In the genomic region with DNA sequence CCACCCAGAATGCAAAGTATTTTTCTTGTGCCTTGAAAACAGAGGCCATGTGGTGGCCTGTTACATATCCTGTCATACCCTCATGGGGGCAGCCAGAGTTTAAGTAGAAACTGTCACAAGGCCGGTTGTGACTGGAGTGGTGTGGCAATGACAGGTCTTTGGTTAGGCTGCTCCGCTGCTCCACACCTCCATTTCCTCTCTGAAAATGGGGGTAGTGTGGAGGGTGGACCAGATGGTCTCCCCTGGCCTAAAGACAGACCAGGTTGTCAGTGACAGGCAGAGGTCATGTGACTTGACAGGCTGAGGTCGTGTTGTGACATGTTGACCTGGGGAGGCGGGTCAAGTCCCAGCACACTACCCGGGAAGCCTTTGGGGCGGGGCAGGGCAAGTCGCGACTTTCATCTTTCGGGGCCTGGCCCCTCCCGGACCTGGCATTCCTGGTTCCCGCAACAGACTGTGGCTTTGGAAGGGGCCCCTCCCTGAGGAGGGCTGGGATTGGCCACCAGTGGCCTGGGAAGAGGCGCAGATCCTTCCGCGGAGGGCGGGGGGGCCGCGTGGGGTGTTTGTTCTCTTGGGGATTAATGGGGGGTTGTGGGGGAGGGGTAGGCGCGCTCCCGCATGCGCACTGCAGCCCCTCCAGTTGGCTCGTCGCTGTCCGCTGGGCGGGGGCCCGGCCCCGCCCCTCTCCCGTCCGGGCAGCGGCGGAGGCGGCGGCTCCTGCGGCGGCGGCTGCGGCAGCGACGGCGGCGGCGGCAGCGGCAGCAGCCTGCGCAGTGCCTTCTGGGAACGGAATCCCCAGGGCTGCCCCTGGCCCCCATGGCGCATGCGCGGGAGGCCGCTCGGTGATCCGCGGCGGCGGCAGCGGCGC, we compare ENCODE assay signal across 8 cellular contexts. TPM values are rescaled to one million over a fixed set of nuclear protein-coding genes. Genes with fewer than 3 reads are reported as not detected.
DNase-seq lines count a peak whose midpoint lies in the region; ATAC-seq and TF ChIP-seq lines count a peak whose summit lies in the region.

A gene with protein sequence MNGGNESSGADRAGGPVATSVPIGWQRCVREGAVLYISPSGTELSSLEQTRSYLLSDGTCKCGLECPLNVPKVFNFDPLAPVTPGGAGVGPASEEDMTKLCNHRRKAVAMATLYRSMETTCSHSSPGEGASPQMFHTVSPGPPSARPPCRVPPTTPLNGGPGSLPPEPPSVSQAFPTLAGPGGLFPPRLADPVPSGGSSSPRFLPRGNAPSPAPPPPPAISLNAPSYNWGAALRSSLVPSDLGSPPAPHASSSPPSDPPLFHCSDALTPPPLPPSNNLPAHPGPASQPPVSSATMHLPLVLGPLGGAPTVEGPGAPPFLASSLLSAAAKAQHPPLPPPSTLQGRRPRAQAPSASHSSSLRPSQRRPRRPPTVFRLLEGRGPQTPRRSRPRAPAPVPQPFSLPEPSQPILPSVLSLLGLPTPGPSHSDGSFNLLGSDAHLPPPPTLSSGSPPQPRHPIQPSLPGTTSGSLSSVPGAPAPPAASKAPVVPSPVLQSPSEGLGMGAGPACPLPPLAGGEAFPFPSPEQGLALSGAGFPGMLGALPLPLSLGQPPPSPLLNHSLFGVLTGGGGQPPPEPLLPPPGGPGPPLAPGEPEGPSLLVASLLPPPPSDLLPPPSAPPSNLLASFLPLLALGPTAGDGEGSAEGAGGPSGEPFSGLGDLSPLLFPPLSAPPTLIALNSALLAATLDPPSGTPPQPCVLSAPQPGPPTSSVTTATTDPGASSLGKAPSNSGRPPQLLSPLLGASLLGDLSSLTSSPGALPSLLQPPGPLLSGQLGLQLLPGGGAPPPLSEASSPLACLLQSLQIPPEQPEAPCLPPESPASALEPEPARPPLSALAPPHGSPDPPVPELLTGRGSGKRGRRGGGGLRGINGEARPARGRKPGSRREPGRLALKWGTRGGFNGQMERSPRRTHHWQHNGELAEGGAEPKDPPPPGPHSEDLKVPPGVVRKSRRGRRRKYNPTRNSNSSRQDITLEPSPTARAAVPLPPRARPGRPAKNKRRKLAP (plus strand): TSS at position 806 of the 868 bp plus-strand sequence. CDS start 1,480 bp downstream, outside the sequence.

- H3K4me1 Mint-ChIP-seq in glutamatergic neuron (ENCODE audit: low read depth, unreplicated experiment): peaks cover 32% of the 10 kb centered on the region

- no peak for TF ChIP-seq CTCF in GM10248 (IDR thresholded peaks at IDR 0.05; ENCODE audit: control extremely low read depth, extremely low read depth, low read depth, missing control alignments)
- TF ChIP-seq CTCF in NB4 (IDR thresholded peaks at IDR 0.05; ENCODE audit: low read depth, low read length): no peak
- no peak for TF ChIP-seq CTCF in glutamatergic neuron (IDR thresholded peaks at IDR 0.05; ENCODE audit: partially characterized antibody, unreplicated experiment)
- peak in 1 of 3 donors; percentile 10 for TF ChIP-seq CTCF in ovary (IDR thresholded peaks at IDR 0.05)
- TF ChIP-seq CTCF in thyroid gland (IDR thresholded peaks at IDR 0.05): no peak

- H3K27me3 ChIP-seq in ovary (no peaks in the 10 kb centered on the region), thyroid gland (no peaks in the 10 kb centered on the region)

- POLR2A ChIA-PET in GM10248 (lab: Yijun Ruan, JAX): no interaction called here

- intact Hi-C loops in ovary (cut with DNase I): loop anchor here in 1 of 4 donors (5.0 kb wide), 1 partner anchor 90 kb away; a partner anchor contains a TSS
- intact Hi-C loops in thyroid gland (cut with DNase I): no loop called here

- TF ChIP-seq EP300 in ovary (IDR thresholded peaks at IDR 0.05): no peak

- DNase-seq in GM10248 (ENCODE audit: extremely low spot score) (peak; percentile 98), NB4 (ENCODE audit: low read depth) (peak; percentile 92), SKM-1 (lab: John Stamatoyannopoulos, UW; ENCODE audit: unreplicated experiment) (peak; percentile 24), glutamatergic neuron (peak; percentile 95), ovary (peak; percentile 97 to 98 (median 98)), thyroid gland (peak; percentile 92 to 95)
- peak; percentile 93 to 96 for DNase-seq in activated naive CD4-positive, alpha-beta T cell treated with anti-CD3 and anti-CD28 coated beads, Interleukin-2, amount 50 U/mL, for 72 hours (ENCODE audit: low spot score in 2 of 2)

- H3K4me1 ChIP-seq in ovary (ENCODE audit: insufficient read depth) (peaks cover 16% of the 10 kb centered on the region), thyroid gland (peaks cover 46 to 60% of the 10 kb centered on the region in 2 donors)

- H3K27ac ChIP-seq in ovary: peak within 1 kb of the TSS; percentile 96 to 98
- peak within 1 kb of the TSS; percentile 98 to 100 (median 99) for H3K27ac ChIP-seq in thyroid gland

- ATAC-seq in HG02571 (IDR thresholded peaks at IDR 0.05; ENCODE audit: unreplicated experiment): peak; percentile 44
- peak; percentile 59 to 64 for ATAC-seq in activated naive CD4-positive, alpha-beta T cell treated with anti-CD3 and anti-CD28 coated beads, Interleukin-2, amount 50 U/mL, for 72 hours

- WGBS in ovary, 3 donors: 1 to 3% (median 2%) methylated on average over 44 to 56 of the region's 56 CpGs
- WGBS in thyroid gland, 2 donors: 4 to 5% methylated on average over 9 to 12 of the region's 56 CpGs

- CTCF ChIA-PET in GM10248 (lab: Yijun Ruan, JAX): interaction anchor here (1.2 to 2.0 kb wide), 2 partner anchors 10 to 16 kb away, joined by 3 to 10 read pairs; no protein-coding TSS in a partner anchor

- H3K36me3 ChIP-seq in ovary (no peaks in the 10 kb centered on the region), thyroid gland (peaks cover 17 to 22% of the 10 kb centered on the region in 2 donors)

- TF ChIP-seq POLR2A in NB4 (IDR thresholded peaks at IDR 0.05; ENCODE audit: extremely low read depth, insufficient read length) (peak; percentile 28), ovary (IDR thresholded peaks at IDR 0.05) (peak; percentile 83), thyroid gland (IDR thresholded peaks at IDR 0.05) (peak; percentile 57 to 64)

- H3K9me3 ChIP-seq in ovary (no peaks in the 10 kb centered on the region), thyroid gland (no peaks in the 10 kb centered on the region)

- peak within 1 kb of the TSS; percentile 90 for H3K4me3 Mint-ChIP-seq in glutamatergic neuron (ENCODE audit: unreplicated experiment)

- peak within 1 kb of the TSS; percentile 100 for H3K27ac Mint-ChIP-seq in activated naive CD4-positive, alpha-beta T cell treated with anti-CD3 and anti-CD28 coated beads, Interleukin-2, amount 50 U/mL, for 72 hours
- H3K27ac Mint-ChIP-seq in glutamatergic neuron (ENCODE audit: unreplicated experiment): peak within 1 kb of the TSS; percentile 99

- no peaks in the 10 kb centered on the region for H3K9me3 Mint-ChIP-seq in activated naive CD4-positive, alpha-beta T cell treated with anti-CD3 and anti-CD28 coated beads, Interleukin-2, amount 50 U/mL, for 72 hours
- peaks cover 43% of the 10 kb centered on the region for H3K9me3 Mint-ChIP-seq in glutamatergic neuron (ENCODE audit: unreplicated experiment)

- H3K27me3 Mint-ChIP-seq in glutamatergic neuron (ENCODE audit: unreplicated experiment): peaks cover 38% of the 10 kb centered on the region

- H3K4me3 ChIP-seq in NB4 (ENCODE audit: low read depth, low read length): peak within 1 kb of the TSS; percentile 96
- peak within 1 kb of the TSS; percentile 72 for H3K4me3 ChIP-seq in ovary
- peak within 1 kb of the TSS in 2 of 3 donors; percentile 69 to 73 for H3K4me3 ChIP-seq in thyroid gland (replicated peaks in 1 of 3)

- H3K36me3 Mint-ChIP-seq in activated naive CD4-positive, alpha-beta T cell treated with anti-CD3 and anti-CD28 coated beads, Interleukin-2, amount 50 U/mL, for 72 hours: peaks cover 24 to 31% of the 10 kb centered on the region in 2 donors
- peaks cover 7% of the 10 kb centered on the region for H3K36me3 Mint-ChIP-seq in glutamatergic neuron (ENCODE audit: unreplicated experiment)

RNA-seq across cellular contexts. Expression of the gene that starts here (rescaled TPM):
- 10 to 100 TPM; 66.4 to 77.5 TPM for total RNA-seq in activated naive CD4-positive, alpha-beta T cell treated with anti-CD3 and anti-CD28 coated beads, Interleukin-2, amount 50 U/mL, for 72 hours
- total RNA-seq in glutamatergic neuron (ENCODE audit: unreplicated experiment) (108 TPM), ovary (100 to 1,000 TPM in 2 of 7 donors, 10 to 100 TPM in 5; 25.2 to 122 (median 79.7) TPM), thyroid gland (10 to 100 TPM; 18.9 to 59.7 (median 51.9) TPM)
- polyA plus RNA-seq in ovary: 10 to 100 TPM; 18.1 to 35.0 TPM

Comparison
In these comparisons a context has a peak if more than half of its experiments do, and no peak if none do; other contexts are left out.
1. Peak in every context shown above with its lines: DNase-seq, ATAC-seq, H3K4me3 ChIP-seq and H3K27ac ChIP-seq.
2. DNase-seq: peak in every context shown above with its lines; median percentile 98 in GM10248; 98 in ovary; 95 in glutamatergic neuron; 94 in activated naive CD4-positive, alpha-beta T cell treated with anti-CD3 and anti-CD28 coated beads, Interleukin-2, amount 50 U/mL, for 72 hours; 94 in thyroid gland; 92 in NB4; 24 in SKM-1.
3. POLR2A ChIP-seq: peak in every context shown above with its lines; median percentile 83 in ovary; 60 in thyroid gland; 28 in NB4.